In the genomic region with DNA sequence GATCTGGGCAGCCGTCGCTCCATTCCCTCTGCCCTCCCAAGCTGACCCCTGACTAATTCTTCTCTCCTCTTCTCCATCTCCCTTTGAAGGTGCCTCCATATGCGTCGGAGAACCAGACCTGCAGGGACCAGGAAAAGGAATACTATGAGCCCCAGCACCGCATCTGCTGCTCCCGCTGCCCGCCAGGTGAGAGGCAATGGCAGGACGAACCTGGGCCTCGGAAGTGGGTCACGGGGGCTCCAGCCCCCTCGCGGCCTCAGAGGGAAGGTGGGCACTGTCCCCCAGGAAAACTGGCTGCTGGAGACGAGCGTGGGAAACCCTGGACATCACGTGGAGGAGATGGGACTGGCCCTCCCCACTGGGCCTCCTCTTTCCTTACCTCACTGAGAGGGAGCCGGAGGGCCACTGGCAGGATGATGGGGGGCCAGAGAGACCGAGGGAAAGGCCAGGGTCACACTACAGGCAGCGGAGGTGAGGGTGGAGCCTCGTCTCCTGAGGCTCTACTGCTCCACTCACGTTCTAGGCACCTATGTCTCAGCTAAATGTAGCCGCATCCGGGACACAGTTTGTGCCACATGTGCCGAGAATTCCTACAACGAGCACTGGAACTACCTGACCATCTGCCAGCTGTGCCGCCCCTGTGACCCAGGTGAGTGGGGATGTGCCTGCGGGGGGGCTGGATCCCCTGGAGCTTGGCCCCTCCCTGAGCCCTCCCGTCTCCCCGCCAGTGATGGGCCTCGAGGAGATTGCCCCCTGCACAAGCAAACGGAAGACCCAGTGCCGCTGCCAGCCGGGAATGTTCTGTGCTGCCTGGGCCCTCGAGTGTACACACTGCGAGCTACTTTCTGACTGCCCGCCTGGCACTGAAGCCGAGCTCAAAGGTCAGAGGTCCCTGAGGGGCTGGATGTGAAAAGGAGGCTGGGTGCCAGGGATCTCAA, we compare ENCODE assay signal across 9 cellular contexts. TPM values are rescaled to one million over a fixed set of nuclear protein-coding genes. Genes with fewer than 3 reads are reported as not detected.
DNase-seq lines count a peak whose midpoint lies in the region; ATAC-seq and TF ChIP-seq lines count a peak whose summit lies in the region.
"Had no signal": no experiment of that assay in that cellular context is flagged by ENCODE, and none has a peak within 500 bp of the region (broad histone marks: within the 10 kb centered on the region; RNA-seq: fewer than 3 reads in every experiment).

No MANE protein-coding gene starts in this region.

- ATAC-seq in body of pancreas, result peak; percentile 5

- intact Hi-C loops in body of pancreas (cut with DNase I), result no loop called here
- intact Hi-C loops in stomach (cut with DNase I; ENCODE audit: low total_unique reads), result loop anchor here (10.0 kb wide), 1 partner anchor 50 kb away; no protein-coding TSS in a partner anchor

- no peak for TF ChIP-seq EP300 in stomach (IDR thresholded peaks at IDR 0.05)

- peak; percentile 25 for DNase-seq in GM20000 (ENCODE audit: low spot score)
- DNase-seq in body of pancreas, result peak in 1 of 4 donors; percentile 41
- no peak for DNase-seq in stomach
- no peak for DNase-seq in effector CD8-positive, alpha-beta T cell (lab: John Stamatoyannopoulos, UW)
- DNase-seq in G401 (ENCODE audit: low spot score), result no peak
- DNase-seq in activated CD4-positive, alpha-beta T cell treated with anti-CD3 and anti-CD28 coated beads for 48 hours, result no peak
- DNase-seq in DMS79 (lab: John Stamatoyannopoulos, UW), result no peak

- H3K4me3 ChIP-seq in body of pancreas (peak overlapping the region; percentile 66 to 88), stomach (peak overlapping the region; percentile 69 to 80 (median 76))
- H3K4me3 ChIP-seq: SK-N-MC had no signal

- no peak for TF ChIP-seq POLR2A in body of pancreas (IDR thresholded peaks at IDR 0.05)
- TF ChIP-seq POLR2A in stomach (IDR thresholded peaks at IDR 0.05), result no peak

- H3K9me3 ChIP-seq in body of pancreas (no peaks in the 10 kb centered on the region), stomach (no peaks in the 10 kb centered on the region)

- H3K36me3 ChIP-seq in body of pancreas (replicated peaks in 1 of 2; ENCODE audit: insufficient read depth in 1 of 2, low read depth in 2 of 2) (peaks cover 10 to 14% of the 10 kb centered on the region in 2 donors), stomach (peaks cover 31 to 40% (median 37%) of the 10 kb centered on the region in 4 donors)

- H3K27ac ChIP-seq in body of pancreas (peak overlapping the region; percentile 59 to 95 (median 93)), layer of hippocampus (ENCODE audit: low read depth, low read length) (peak overlapping the region; percentile 88), stomach (peak overlapping the region; percentile 95 to 98 (median 96))
- H3K27ac ChIP-seq: SK-N-MC had no signal

- in situ Hi-C loops in G401 (cut with HindIII; ENCODE audit: low sequenced_read_pairs), result no loop called here

- H3K4me1 ChIP-seq in body of pancreas (peaks cover 45% of the 10 kb centered on the region), stomach (peaks cover 36 to 66% (median 48%) of the 10 kb centered on the region in 4 donors)

- H3K27me3 ChIP-seq in body of pancreas (no peaks in the 10 kb centered on the region), layer of hippocampus (ENCODE audit: control insufficient read depth, insufficient read depth, low read length) (no peaks in the 10 kb centered on the region), stomach (no peaks in the 10 kb centered on the region)

- 19 to 22% methylated on average over 16 to 35 of the region's 36 CpGs for WGBS in body of pancreas, 2 donors
- 22 to 40% (median 36%) methylated on average over 24 to 36 of the region's 36 CpGs for WGBS in stomach, 5 donors

- TF ChIP-seq CTCF in GM20000 (IDR thresholded peaks at IDR 0.05; ENCODE audit: extremely low read depth, missing control alignments) (no peak), body of pancreas (IDR thresholded peaks at IDR 0.05) (no peak), stomach (IDR thresholded peaks at IDR 0.05) (no peak)

RNA-seq across cellular contexts. Expression of gene LTBR, which starts 0.8 kb away (rescaled TPM):
- total RNA-seq in body of pancreas (100 to 1,000 TPM; 111 to 173 TPM), stomach (100 to 1,000 TPM in 3 of 5 donors, 10 to 100 TPM in 2; 27.5 to 471 (median 126) TPM)
- 10 to 100 TPM; 47.3 to 76.3 (median 48.3) TPM for polyA plus RNA-seq in stomach
- total RNA-seq in G401 (2014; rRNA removed; shearing (Covaris generic)), result 0.86 and 10.1 TPM in 2 replicates

RNA-seq across cellular contexts. Expression of gene SCNN1A, which starts 9.4 kb away (rescaled TPM):
- 100 to 1,000 TPM in 1 of 2 donors, 10 to 100 TPM in 1; 62.5 to 112 TPM for total RNA-seq in body of pancreas
- 100 to 1,000 TPM in 4 of 5 donors, 10 to 100 TPM in 1; 63.3 to 486 (median 277) TPM for total RNA-seq in stomach
- polyA plus RNA-seq in stomach, result 10 to 100 TPM; 16.6 to 98.0 (median 47.5) TPM
- 28.7 and 67.9 TPM in 2 replicates for total RNA-seq in G401 (2014; rRNA removed; shearing (Covaris generic))

RNA-seq across cellular contexts. Expression of gene TNFRSF1A, which starts 42.9 kb away (rescaled TPM):
- total RNA-seq in body of pancreas (10 to 100 TPM; 54.5 to 92.0 TPM), stomach (100 to 1,000 TPM in 4 of 5 donors, 10 to 100 TPM in 1; 91.6 to 432 (median 152) TPM)
- 10 to 100 TPM; 35.2 to 64.4 (median 38.5) TPM for polyA plus RNA-seq in stomach
- total RNA-seq in G401 (2014; rRNA removed; shearing (Covaris generic)), result 87.6 and 118 TPM in 2 replicates

RNA-seq across cellular contexts. Expression of gene CD27, which starts 60.0 kb away (rescaled TPM):
- not detected for total RNA-seq in body of pancreas
- total RNA-seq in stomach, result 1 to 10 TPM in 1 of 5 donors, under 1 TPM in 1, not detected in 3; 0.92 to 8.7 TPM
- 1 to 10 TPM; 1.7 to 5.8 (median 3.2) TPM for polyA plus RNA-seq in stomach
- not detected in 2 replicates for total RNA-seq in G401 (2014; rRNA removed; shearing (Covaris generic))
